ENCODE assay signal across 15 cellular contexts in genomic region chr19:14047866-14048265, GRCh38. TPM values are rescaled to one million over a fixed set of nuclear protein-coding genes. Genes with fewer than 3 reads are reported as not detected.
"Had no signal": no experiment of that assay in that cellular context is flagged by ENCODE, and none has a peak within 500 bp of the region (broad histone marks: within the 10 kb centered on the region; RNA-seq: fewer than 3 reads in every experiment).

No MANE protein-coding gene starts in this region.

RNA-seq across cellular contexts. Expression of gene PALM3, which starts 14.0 kb away (rescaled TPM):
- total RNA-seq: activated B cell treated with CpG ODN at 0.5 μM for 24 hours; activated CD4-positive, alpha-beta memory T cell treated with anti-CD3 and anti-CD28 coated beads for 36 hours; activated CD4-positive, alpha-beta memory T cell treated with anti-CD3 and anti-CD28 coated beads, Interleukin-2, amount 10 ng/mL, durations not matched to agents 7 days and 5 days; activated CD4-positive, alpha-beta T cell treated with anti-CD3 and anti-CD28 coated beads, Interleukin-2, amount 10 ng/mL, durations not matched to agents 24 days and 14 days; activated CD4-positive, alpha-beta T cell treated with anti-CD3 and anti-CD28 coated beads, Interleukin-2, amount 10 ng/mL, durations not matched to agents 7 days and 5 days; activated CD8-positive, alpha-beta memory T cell treated with anti-CD3 and anti-CD28 coated beads for 36 hours; activated CD8-positive, alpha-beta memory T cell treated with anti-CD3 and anti-CD28 coated beads, Interleukin-2, amount 10 ng/mL, durations not matched to agents 7 days and 5 days; activated CD8-positive, alpha-beta T cell treated with anti-CD3 and anti-CD28 coated beads for 36 hours; activated CD8-positive, alpha-beta T cell treated with anti-CD3 and anti-CD28 coated beads, Interleukin-2, amount 10 ng/mL, durations not matched to agents 7 days and 5 days; T-helper 1 cell treated with Interleukin-12 subunit alpha and Interleukin-12 subunit beta and Interleukin-4 antibody, amounts not matched to agents 30 ng/mL and 1 ng/mL, for 36 hours; T-helper 17 cell; T-helper 2 cell treated with Interferon-gamma antibody and Interleukin-4, amounts not matched to agents 100 ng/mL and 5 ng/mL, for 36 hours had no signal

RNA-seq across cellular contexts. Expression of gene RLN3, which starts 19.9 kb away (rescaled TPM):
- total RNA-seq: activated B cell treated with CpG ODN at 0.5 μM for 24 hours; activated CD4-positive, alpha-beta memory T cell treated with anti-CD3 and anti-CD28 coated beads for 36 hours; activated CD4-positive, alpha-beta memory T cell treated with anti-CD3 and anti-CD28 coated beads, Interleukin-2, amount 10 ng/mL, durations not matched to agents 7 days and 5 days; activated CD4-positive, alpha-beta T cell treated with anti-CD3 and anti-CD28 coated beads for 36 hours; activated CD4-positive, alpha-beta T cell treated with anti-CD3 and anti-CD28 coated beads, Interleukin-2, amount 10 ng/mL, durations not matched to agents 24 days and 14 days; activated CD4-positive, alpha-beta T cell treated with anti-CD3 and anti-CD28 coated beads, Interleukin-2, amount 10 ng/mL, durations not matched to agents 7 days and 5 days; activated CD8-positive, alpha-beta memory T cell treated with anti-CD3 and anti-CD28 coated beads for 36 hours; activated CD8-positive, alpha-beta memory T cell treated with anti-CD3 and anti-CD28 coated beads, Interleukin-2, amount 10 ng/mL, durations not matched to agents 7 days and 5 days; activated CD8-positive, alpha-beta T cell treated with anti-CD3 and anti-CD28 coated beads for 36 hours; activated CD8-positive, alpha-beta T cell treated with anti-CD3 and anti-CD28 coated beads, Interleukin-2, amount 10 ng/mL, durations not matched to agents 7 days and 5 days; T-cell; T-helper 1 cell treated with Interleukin-12 subunit alpha and Interleukin-12 subunit beta and Interleukin-4 antibody, amounts not matched to agents 30 ng/mL and 1 ng/mL, for 36 hours; T-helper 17 cell; T-helper 2 cell treated with Interferon-gamma antibody and Interleukin-4, amounts not matched to agents 100 ng/mL and 5 ng/mL, for 36 hours; WTC11 had no signal

RNA-seq across cellular contexts. Expression of gene C19orf67, which starts 37.7 kb away (rescaled TPM):
- total RNA-seq: activated B cell treated with CpG ODN at 0.5 μM for 24 hours; activated CD4-positive, alpha-beta memory T cell treated with anti-CD3 and anti-CD28 coated beads for 36 hours; activated CD4-positive, alpha-beta T cell treated with anti-CD3 and anti-CD28 coated beads, Interleukin-2, amount 10 ng/mL, durations not matched to agents 7 days and 5 days; activated CD8-positive, alpha-beta memory T cell treated with anti-CD3 and anti-CD28 coated beads for 36 hours; activated CD8-positive, alpha-beta memory T cell treated with anti-CD3 and anti-CD28 coated beads, Interleukin-2, amount 10 ng/mL, durations not matched to agents 7 days and 5 days; activated CD8-positive, alpha-beta T cell treated with anti-CD3 and anti-CD28 coated beads for 36 hours; activated CD8-positive, alpha-beta T cell treated with anti-CD3 and anti-CD28 coated beads, Interleukin-2, amount 10 ng/mL, durations not matched to agents 7 days and 5 days had no signal
